ENCODE assay signal across 12 cellular contexts in the genomic region with DNA sequence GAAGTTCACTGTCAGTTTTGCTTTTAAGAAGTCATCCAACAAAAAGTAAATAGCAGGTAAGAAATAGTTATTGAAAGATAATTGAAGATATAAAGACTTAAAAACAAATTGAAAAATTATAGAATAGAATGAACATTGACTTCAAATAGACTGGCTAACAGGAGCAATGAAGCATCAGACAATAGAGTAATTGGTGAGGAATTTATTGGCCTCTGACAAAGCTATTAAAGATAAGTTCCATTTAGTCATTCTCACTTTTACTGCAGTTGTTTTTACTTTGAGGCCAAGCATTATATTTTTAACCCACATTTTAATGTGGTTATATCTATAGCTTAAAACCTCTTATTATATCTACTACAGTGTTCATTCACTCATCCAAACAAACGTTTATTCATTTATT.
DNase-seq lines count a peak whose midpoint lies in the region; ATAC-seq lines count a peak whose summit lies in the region.
"Had no signal": no experiment of that assay in that cellular context is flagged by ENCODE, and none has a peak within 500 bp of the region (broad histone marks: within the 10 kb centered on the region; RNA-seq: fewer than 3 reads in every experiment).

No MANE protein-coding gene starts in this region.

- DNase-seq in A172 (ENCODE audit: low spot score), result peak; percentile 14
- peak; percentile 3 for DNase-seq in M059J (ENCODE audit: low read depth)
- DNase-seq in kidney tubule cell (ENCODE audit: low spot score), result peak; percentile 24
- DNase-seq in superior temporal gyrus (ENCODE audit: extremely low spot score), result peak; percentile 4
- no peak for DNase-seq in HuH-7 (ENCODE audit: low spot score)
- no peak for DNase-seq in foreskin melanocyte
- DNase-seq: Calu3; CD8-positive, alpha-beta T cell; DMS79 treated with DMSO at 0.1 percent for 48 hours; EL; KBM-7 had no signal

- ATAC-seq in HG02870 (IDR thresholded peaks at IDR 0.05; ENCODE audit: unreplicated experiment), result no peak
- ATAC-seq: CD8-positive, alpha-beta T cell had no signal

Comparison
In these comparisons a context has a peak if more than half of its experiments do, and no peak if none do; other contexts are left out.
1. DNase-seq: peak in A172 (single experiment), M059J (single experiment), kidney tubule cell (single experiment) and superior temporal gyrus (single experiment); none in HuH-7 (single experiment) and foreskin melanocyte (single experiment).